Comparison of ENCODE assay signal across 1 cellular context in the genomic region with DNA sequence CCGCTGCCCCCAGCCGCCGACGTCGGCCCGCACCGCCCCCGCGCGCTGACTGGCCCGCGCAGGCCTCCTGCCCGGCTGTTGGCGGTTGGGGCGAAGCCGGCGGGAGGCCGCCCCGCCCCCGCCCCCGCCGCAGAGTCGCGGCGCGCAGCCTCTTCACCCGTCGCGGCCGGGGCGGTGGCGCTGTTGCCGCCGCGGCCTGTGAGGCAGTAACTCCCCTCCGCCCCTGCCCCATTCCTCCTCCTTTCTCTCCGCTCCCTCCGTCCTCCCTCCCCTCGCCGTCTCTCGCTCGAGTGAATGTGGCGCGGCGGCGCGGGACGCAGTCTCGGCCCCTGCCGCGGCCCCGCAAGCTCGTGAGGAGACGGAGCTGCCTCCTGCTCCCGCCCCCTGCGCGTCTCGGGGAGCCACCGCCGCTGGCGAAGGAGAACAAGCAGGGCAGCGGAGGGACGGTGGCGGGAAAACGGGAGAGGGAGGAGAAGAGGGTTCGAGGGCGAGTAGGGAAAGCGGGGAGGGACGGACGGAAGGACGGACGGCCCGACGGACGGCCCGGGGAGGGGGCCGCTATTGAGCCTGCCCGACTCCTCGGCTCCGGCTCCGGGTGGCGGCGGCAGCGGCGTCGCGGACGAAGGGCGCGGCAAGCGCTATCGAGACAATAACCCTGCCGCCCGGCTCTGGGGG.
A peak's percentile ranks its signal among the peaks of the same experiment; 100 is the strongest.
TF ChIP-seq lines count a peak whose summit lies in the region.

No MANE protein-coding gene starts in this region.

TF ChIP-seq in HepG2, 621 proteins besides CTCF, POLR2A, EP300 and RAD21 (continued from another document and continues in another):
- TF ChIP-seq, protein P1, sequence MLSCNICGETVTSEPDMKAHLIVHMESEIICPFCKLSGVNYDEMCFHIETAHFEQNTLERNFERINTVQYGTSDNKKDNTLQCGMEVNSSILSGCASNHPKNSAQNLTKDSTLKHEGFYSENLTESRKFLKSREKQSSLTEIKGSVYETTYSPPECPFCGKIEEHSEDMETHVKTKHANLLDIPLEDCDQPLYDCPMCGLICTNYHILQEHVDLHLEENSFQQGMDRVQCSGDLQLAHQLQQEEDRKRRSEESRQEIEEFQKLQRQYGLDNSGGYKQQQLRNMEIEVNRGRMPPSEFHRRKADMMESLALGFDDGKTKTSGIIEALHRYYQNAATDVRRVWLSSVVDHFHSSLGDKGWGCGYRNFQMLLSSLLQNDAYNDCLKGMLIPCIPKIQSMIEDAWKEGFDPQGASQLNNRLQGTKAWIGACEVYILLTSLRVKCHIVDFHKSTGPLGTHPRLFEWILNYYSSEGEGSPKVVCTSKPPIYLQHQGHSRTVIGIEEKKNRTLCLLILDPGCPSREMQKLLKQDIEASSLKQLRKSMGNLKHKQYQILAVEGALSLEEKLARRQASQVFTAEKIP (CRISPR knock-in tag; IDR thresholded peaks at IDR 0.05; ENCODE audit: borderline replicate concordance) = no peak
- TF ChIP-seq ZNF883 (CRISPR knock-in tag; IDR thresholded peaks at IDR 0.05; ENCODE audit: not compliant biosample characterization) (no peak), RFXAP (CRISPR knock-in tag; IDR thresholded peaks at IDR 0.05; ENCODE audit: borderline replicate concordance) (peak; percentile 69; the same call in 1 of the 2 replicates), ZKSCAN1 (IDR thresholded peaks at IDR 0.05; ENCODE audit: low read length) (no peak), BORCS8-MEF2B (CRISPR knock-in tag; IDR thresholded peaks at IDR 0.05) (no peak), ZNF598 (CRISPR knock-in tag; IDR thresholded peaks at IDR 0.05; ENCODE audit: borderline replicate concordance) (no peak), CBX2 (IDR thresholded peaks at IDR 0.05; ENCODE audit: low read depth, low read length) (no peak), CBX2 (CRISPR knock-in tag; IDR thresholded peaks at IDR 0.05; ENCODE audit: low read depth) (no peak), ZSCAN29 (CRISPR knock-in tag; conservative IDR thresholded peaks at IDR 0.05) (no peak), ZSCAN22 (CRISPR knock-in tag; IDR thresholded peaks at IDR 0.05) (no peak), RXRB (CRISPR knock-in tag; IDR thresholded peaks at IDR 0.05; ENCODE audit: borderline replicate concordance) (peak; percentile 55; the same call in 1 of the 2 replicates), ZNF709 (CRISPR knock-in tag; IDR thresholded peaks at IDR 0.05) (peak; percentile 37; the same call in 1 of the 2 replicates), HDAC1 (CRISPR knock-in tag; IDR thresholded peaks at IDR 0.05) (peak; percentile 78), PITX1 (CRISPR knock-in tag; IDR thresholded peaks at IDR 0.05) (no peak; the same call in 1 of the 2 replicates), ZBTB38 (CRISPR knock-in tag; IDR thresholded peaks at IDR 0.05) (no peak; the same call in 1 of the 2 replicates), ATF7-NPFF (CRISPR knock-in tag; IDR thresholded peaks at IDR 0.05; ENCODE audit: low read depth) (peak; percentile 95), ZNF235 (CRISPR knock-in tag; IDR thresholded peaks at IDR 0.05; ENCODE audit: borderline replicate concordance) (no peak), ZSCAN30 (CRISPR knock-in tag; IDR thresholded peaks at IDR 0.05) (no peak), AGO1 (IDR thresholded peaks at IDR 0.05; ENCODE audit: low read depth, low read length, poor library complexity, severe bottlenecking) (no peak), ZNF337 (CRISPR knock-in tag; IDR thresholded peaks at IDR 0.05; ENCODE audit: borderline replicate concordance, low read depth) (no peak), YEATS2 (CRISPR knock-in tag; IDR thresholded peaks at IDR 0.05; ENCODE audit: borderline replicate concordance) (no peak), ZSCAN31 (CRISPR knock-in tag; IDR thresholded peaks at IDR 0.05; ENCODE audit: low read depth) (no peak; the same call in 1 of the 2 replicates), HDAC6 (IDR thresholded peaks at IDR 0.05; ENCODE audit: low read depth, low read length) (no peak), HNRNPUL1 (IDR thresholded peaks at IDR 0.05; ENCODE audit: low read depth, low read length) (0 out of 2 replicates have a peak, but pooled peaks have one; percentile 59), RFX3 (CRISPR knock-in tag; IDR thresholded peaks at IDR 0.05) (peak; percentile 26; the same call in 1 of the 2 replicates), ZNF672 (CRISPR knock-in tag; IDR thresholded peaks at IDR 0.05) (no peak), ZNF225 (CRISPR knock-in tag; IDR thresholded peaks at IDR 0.05) (no peak; the same call in 1 of the 2 replicates), SMAD9 (CRISPR knock-in tag; IDR thresholded peaks at IDR 0.05) (no peak), JUND (CRISPR knock-in tag; IDR thresholded peaks at IDR 0.05) (peak; percentile 26; the same call in 1 of the 2 replicates), SAP130 (CRISPR knock-in tag; IDR thresholded peaks at IDR 0.05; ENCODE audit: low read depth) (peak; percentile 64), ZZZ3 (CRISPR knock-in tag; IDR thresholded peaks at IDR 0.05; ENCODE audit: borderline replicate concordance) (no peak), ETV6 (CRISPR knock-in tag; conservative IDR thresholded peaks at IDR 0.05) (peak; percentile 77; the same call in 1 of the 2 replicates), WIZ (CRISPR knock-in tag; IDR thresholded peaks at IDR 0.05) (no peak), KDM5A (IDR thresholded peaks at IDR 0.05; ENCODE audit: borderline replicate concordance, low read length) (no peak)
- TF ChIP-seq, protein P2, sequence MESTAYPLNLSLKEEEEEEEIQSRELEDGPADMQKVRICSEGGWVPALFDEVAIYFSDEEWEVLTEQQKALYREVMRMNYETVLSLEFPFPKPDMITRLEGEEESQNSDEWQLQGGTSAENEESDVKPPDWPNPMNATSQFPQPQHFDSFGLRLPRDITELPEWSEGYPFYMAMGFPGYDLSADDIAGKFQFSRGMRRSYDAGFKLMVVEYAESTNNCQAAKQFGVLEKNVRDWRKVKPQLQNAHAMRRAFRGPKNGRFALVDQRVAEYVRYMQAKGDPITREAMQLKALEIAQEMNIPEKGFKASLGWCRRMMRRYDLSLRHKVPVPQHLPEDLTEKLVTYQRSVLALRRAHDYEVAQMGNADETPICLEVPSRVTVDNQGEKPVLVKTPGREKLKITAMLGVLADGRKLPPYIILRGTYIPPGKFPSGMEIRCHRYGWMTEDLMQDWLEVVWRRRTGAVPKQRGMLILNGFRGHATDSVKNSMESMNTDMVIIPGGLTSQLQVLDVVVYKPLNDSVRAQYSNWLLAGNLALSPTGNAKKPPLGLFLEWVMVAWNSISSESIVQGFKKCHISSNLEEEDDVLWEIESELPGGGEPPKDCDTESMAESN (CRISPR knock-in tag; conservative IDR thresholded peaks at IDR 0.05) = peak; percentile 81
- TF ChIP-seq, protein P3, sequence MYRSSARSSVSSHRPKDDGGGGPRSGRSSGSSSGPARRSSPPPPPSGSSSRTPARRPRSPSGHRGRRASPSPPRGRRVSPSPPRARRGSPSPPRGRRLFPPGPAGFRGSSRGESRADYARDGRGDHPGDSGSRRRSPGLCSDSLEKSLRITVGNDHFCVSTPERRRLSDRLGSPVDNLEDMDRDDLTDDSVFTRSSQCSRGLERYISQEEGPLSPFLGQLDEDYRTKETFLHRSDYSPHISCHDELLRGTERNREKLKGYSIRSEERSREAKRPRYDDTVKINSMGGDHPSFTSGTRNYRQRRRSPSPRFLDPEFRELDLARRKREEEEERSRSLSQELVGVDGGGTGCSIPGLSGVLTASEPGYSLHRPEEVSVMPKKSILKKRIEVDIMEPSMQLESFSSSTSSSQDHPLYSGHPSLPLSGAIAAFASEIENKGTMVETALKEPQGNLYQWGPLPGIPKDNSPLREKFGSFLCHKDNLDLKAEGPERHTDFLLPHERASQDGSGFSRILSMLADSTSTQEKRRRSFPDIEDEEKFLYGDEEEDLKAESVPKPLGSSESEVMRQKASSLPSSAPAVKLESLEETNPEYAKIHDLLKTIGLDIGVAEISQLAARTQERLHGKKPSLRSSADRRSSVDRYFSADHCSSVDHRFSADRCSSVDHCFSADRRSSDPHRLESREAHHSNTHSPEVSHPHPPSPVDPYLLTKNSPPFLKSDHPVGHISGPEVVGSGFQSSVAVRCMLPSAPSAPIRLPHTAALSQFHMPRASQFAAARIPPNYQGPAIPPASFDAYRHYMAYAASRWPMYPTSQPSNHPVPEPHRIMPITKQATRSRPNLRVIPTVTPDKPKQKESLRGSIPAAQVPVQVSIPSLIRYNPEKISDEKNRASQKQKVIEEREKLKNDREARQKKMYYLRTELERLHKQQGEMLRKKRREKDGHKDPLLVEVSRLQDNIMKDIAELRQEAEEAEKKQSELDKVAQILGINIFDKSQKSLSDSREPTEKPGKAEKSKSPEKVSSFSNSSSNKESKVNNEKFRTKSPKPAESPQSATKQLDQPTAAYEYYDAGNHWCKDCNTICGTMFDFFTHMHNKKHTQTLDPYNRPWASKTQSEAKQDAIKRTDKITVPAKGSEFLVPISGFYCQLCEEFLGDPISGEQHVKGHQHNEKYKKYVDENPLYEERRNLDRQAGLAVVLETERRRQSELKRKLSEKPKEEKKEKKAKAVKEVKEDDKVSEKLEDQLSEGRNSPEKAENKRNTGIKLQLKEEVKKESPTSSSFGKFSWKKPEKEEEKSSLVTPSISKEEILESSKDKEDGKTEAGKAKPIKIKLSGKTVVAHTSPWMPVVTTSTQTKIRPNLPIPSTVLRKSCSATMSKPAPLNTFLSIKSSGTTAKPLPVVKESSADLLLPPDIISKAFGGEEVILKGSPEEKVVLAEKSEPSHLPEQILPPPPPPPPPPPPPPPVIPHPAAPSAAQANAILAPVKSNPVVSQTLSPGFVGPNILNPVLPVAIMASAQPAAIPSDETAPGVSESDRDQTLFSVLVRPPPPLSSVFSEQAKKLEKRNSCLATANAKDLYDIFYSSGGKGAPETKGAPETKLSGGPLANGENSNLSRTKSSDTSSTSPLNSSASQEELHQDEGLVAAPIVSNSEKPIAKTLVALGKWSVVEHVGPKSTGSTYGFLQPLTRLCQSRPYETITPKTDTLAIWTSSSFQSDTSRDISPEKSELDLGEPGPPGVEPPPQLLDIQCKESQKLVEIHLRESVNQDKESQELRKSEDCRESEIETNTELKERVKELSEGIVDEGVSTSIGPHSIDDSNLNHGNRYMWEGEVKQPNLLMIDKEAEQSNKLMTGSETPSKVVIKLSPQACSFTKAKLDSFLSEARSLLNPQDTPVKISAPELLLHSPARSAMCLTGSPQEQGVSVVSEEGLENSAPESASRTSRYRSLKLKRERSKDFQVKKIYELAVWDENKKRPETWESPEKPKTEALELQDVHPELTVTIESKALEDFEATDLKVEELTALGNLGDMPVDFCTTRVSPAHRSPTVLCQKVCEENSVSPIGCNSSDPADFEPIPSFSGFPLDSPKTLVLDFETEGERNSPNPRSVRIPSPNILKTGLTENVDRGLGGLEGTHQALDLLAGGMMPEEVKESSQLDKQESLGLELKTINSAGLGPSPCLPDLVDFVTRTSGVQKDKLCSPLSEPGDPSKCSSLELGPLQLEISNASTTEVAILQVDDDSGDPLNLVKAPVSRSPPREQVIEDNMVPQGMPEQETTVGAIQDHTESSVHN (CRISPR knock-in tag; IDR thresholded peaks at IDR 0.05) = no peak; the same call in 1 of the 2 replicates
- TF ChIP-seq, protein P4, sequence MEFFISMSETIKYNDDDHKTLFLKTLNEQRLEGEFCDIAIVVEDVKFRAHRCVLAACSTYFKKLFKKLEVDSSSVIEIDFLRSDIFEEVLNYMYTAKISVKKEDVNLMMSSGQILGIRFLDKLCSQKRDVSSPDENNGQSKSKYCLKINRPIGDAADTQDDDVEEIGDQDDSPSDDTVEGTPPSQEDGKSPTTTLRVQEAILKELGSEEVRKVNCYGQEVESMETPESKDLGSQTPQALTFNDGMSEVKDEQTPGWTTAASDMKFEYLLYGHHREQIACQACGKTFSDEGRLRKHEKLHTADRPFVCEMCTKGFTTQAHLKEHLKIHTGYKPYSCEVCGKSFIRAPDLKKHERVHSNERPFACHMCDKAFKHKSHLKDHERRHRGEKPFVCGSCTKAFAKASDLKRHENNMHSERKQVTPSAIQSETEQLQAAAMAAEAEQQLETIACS (CRISPR knock-in tag; IDR thresholded peaks at IDR 0.05) = no peak
- TF ChIP-seq, protein P5, sequence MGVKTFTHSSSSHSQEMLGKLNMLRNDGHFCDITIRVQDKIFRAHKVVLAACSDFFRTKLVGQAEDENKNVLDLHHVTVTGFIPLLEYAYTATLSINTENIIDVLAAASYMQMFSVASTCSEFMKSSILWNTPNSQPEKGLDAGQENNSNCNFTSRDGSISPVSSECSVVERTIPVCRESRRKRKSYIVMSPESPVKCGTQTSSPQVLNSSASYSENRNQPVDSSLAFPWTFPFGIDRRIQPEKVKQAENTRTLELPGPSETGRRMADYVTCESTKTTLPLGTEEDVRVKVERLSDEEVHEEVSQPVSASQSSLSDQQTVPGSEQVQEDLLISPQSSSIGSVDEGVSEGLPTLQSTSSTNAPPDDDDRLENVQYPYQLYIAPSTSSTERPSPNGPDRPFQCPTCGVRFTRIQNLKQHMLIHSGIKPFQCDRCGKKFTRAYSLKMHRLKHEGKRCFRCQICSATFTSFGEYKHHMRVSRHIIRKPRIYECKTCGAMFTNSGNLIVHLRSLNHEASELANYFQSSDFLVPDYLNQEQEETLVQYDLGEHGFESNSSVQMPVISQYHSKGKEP (CRISPR knock-in tag; IDR thresholded peaks at IDR 0.05) = no peak; the same call in 1 of the 2 replicates
- TF ChIP-seq, protein P6, sequence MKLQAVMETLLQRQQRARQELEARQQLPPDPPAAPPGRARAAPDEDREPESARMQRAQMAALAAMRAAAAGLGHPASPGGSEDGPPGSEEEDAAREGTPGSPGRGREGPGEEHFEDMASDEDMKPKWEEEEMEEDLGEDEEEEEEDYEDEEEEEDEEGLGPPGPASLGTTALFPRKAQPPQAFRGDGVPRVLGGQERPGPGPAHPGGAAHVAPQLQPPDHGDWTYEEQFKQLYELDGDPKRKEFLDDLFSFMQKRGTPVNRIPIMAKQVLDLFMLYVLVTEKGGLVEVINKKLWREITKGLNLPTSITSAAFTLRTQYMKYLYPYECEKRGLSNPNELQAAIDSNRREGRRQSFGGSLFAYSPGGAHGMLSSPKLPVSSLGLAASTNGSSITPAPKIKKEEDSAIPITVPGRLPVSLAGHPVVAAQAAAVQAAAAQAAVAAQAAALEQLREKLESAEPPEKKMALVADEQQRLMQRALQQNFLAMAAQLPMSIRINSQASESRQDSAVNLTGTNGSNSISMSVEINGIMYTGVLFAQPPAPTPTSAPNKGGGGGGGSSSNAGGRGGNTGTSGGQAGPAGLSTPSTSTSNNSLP (IDR thresholded peaks at IDR 0.05; ENCODE audit: low read depth, low read length) = no peak
